In genomic region chr10:28367865-28368541, GRCh38 we compare ENCODE assay signal across 8 cellular contexts.
DNase-seq lines count a peak whose midpoint lies in the region; ATAC-seq and TF ChIP-seq lines count a peak whose summit lies in the region.

No MANE protein-coding gene starts in this region.

- in situ Hi-C loops in HAP-1 (cut with MboI; ENCODE audit: low sequenced_read_pairs), result no loop called here

- 70% methylated on average over 10 of the region's 10 CpGs for WGBS in prostate gland

- TF ChIP-seq POLR2A in NB4 (IDR thresholded peaks at IDR 0.05; ENCODE audit: extremely low read depth, insufficient read length) (no peak), prostate gland (IDR thresholded peaks at IDR 0.05) (no peak)

- H3K27ac Mint-ChIP-seq in activated T-helper 17 cell treated with anti-CD3 and anti-CD28 coated beads, Interleukin-2, amount 50 U/mL, for 72 hours, result peak overlapping the region; percentile 20
- H3K27ac Mint-ChIP-seq in natural killer cell, result peak overlapping the region; percentile 89

- H3K27me3 Mint-ChIP-seq in activated T-helper 17 cell treated with anti-CD3 and anti-CD28 coated beads, Interleukin-2, amount 50 U/mL, for 72 hours, result no peaks in the 10 kb centered on the region
- H3K27me3 Mint-ChIP-seq in natural killer cell (ENCODE audit: low read depth in 2 of 2), result no peaks in the 10 kb centered on the region

- H3K36me3 ChIP-seq in HAP-1 (replicated peaks), result no peaks in the 10 kb centered on the region
- H3K36me3 ChIP-seq in prostate gland, result no peaks in the 10 kb centered on the region

- no peaks in the 10 kb centered on the region for H3K36me3 Mint-ChIP-seq in activated T-helper 17 cell treated with anti-CD3 and anti-CD28 coated beads, Interleukin-2, amount 50 U/mL, for 72 hours (ENCODE audit: low read depth)
- H3K36me3 Mint-ChIP-seq in natural killer cell, result no peaks in the 10 kb centered on the region

- no peaks in the 10 kb centered on the region for H3K27me3 ChIP-seq in HAP-1 (ENCODE audit: low read depth)
- no peaks in the 10 kb centered on the region for H3K27me3 ChIP-seq in prostate gland (replicated peaks; ENCODE audit: insufficient read depth)

- no peaks in the 10 kb centered on the region for H3K9me3 Mint-ChIP-seq in activated T-helper 17 cell treated with anti-CD3 and anti-CD28 coated beads, Interleukin-2, amount 50 U/mL, for 72 hours
- H3K9me3 Mint-ChIP-seq in natural killer cell, result no peaks in the 10 kb centered on the region

- no peak overlapping the region for H3K27ac ChIP-seq in prostate gland

- DNase-seq in GM12864 (ENCODE audit: low read depth) (peak; percentile 54), NB4 (ENCODE audit: low read depth) (peak; percentile 30), natural killer cell (no peak), OCI-M2 (lab: John Stamatoyannopoulos, UW; ENCODE audit: unreplicated experiment) (no peak), HAP-1 (ENCODE audit: low spot score in 2 of 2) (no peak), prostate gland (ENCODE audit: low spot score) (no peak)

- H3K4me1 ChIP-seq in HAP-1, result peaks cover 4% of the 10 kb centered on the region; the same call in 1 of the 2 replicates
- no peaks in the 10 kb centered on the region for H3K4me1 ChIP-seq in prostate gland (replicated peaks)

- intact Hi-C loops in natural killer cell (cut with micrococcal nuclease), result loop anchor here (1.0 kb wide), 1 partner anchor 34 kb away; no protein-coding TSS in a partner anchor
- intact Hi-C loops in prostate gland (cut with DNase I), result no loop called here

- peak overlapping the region; percentile 58 for H3K4me3 Mint-ChIP-seq in activated T-helper 17 cell treated with anti-CD3 and anti-CD28 coated beads, Interleukin-2, amount 50 U/mL, for 72 hours
- H3K4me3 Mint-ChIP-seq in natural killer cell, result peak overlapping the region; percentile 84

- H3K4me1 Mint-ChIP-seq in activated T-helper 17 cell treated with anti-CD3 and anti-CD28 coated beads, Interleukin-2, amount 50 U/mL, for 72 hours, result peaks cover 18% of the 10 kb centered on the region
- H3K4me1 Mint-ChIP-seq in natural killer cell, result peaks cover 25 to 31% of the 10 kb centered on the region in 2 donors

- H3K4me3 ChIP-seq in GM12864 (ENCODE audit: low read depth, low read length) (no peak overlapping the region), NB4 (ENCODE audit: low read depth, low read length) (no peak overlapping the region), HAP-1 (no peak overlapping the region), prostate gland (no peak overlapping the region)

- TF ChIP-seq CTCF in GM12864 (IDR thresholded peaks at IDR 0.05; ENCODE audit: low read depth, low read length, missing control alignments) (no peak), NB4 (IDR thresholded peaks at IDR 0.05; ENCODE audit: low read depth, low read length) (no peak), natural killer cell (IDR thresholded peaks at IDR 0.05) (no peak), prostate gland (IDR thresholded peaks at IDR 0.05) (no peak)

- H3K9me3 ChIP-seq in HAP-1 (no peaks in the 10 kb centered on the region), prostate gland (no peaks in the 10 kb centered on the region)

- ATAC-seq in GM21825 (IDR thresholded peaks at IDR 0.05; ENCODE audit: unreplicated experiment) (peak; percentile 99), natural killer cell (peak; percentile 92 to 97 (median 93))
- peak; percentile 94 for ATAC-seq in activated T-helper 17 cell treated with anti-CD3 and anti-CD28 coated beads, Interleukin-2, amount 50 U/mL, for 72 hours (replicated peaks)

Comparison
In these comparisons a context has a peak if more than half of its experiments do, and no peak if none do; other contexts are left out.
1. DNase-seq: peak in GM12864 (single experiment) and NB4 (single experiment); none in natural killer cell (single experiment), OCI-M2 (single experiment), HAP-1 (0 of 2) and prostate gland (single experiment).
2. Peak in every context shown above with its lines, with median percentiles within 50 percentile points of each other: ATAC-seq.